Comparison of ENCODE assay signal across 1 cellular context in genomic region chr15:56780326-56780725, GRCh38.
A peak's percentile ranks its signal among the peaks of the same experiment; 100 is the strongest.
TF ChIP-seq lines count a peak whose summit lies in the region.

No MANE protein-coding gene starts in this region.

TF ChIP-seq in HepG2, 621 proteins besides CTCF, POLR2A, EP300 and RAD21:
- TF ChIP-seq NFYB (CRISPR knock-in tag; IDR thresholded peaks at IDR 0.05): peak; percentile 41; the same call in 1 of the 2 replicates
